ENCODE assay signal across 15 cellular contexts in genomic region chr12:123083661-123084571, GRCh38.
DNase-seq lines count a peak whose midpoint lies in the region; ATAC-seq, FAIRE-seq and TF ChIP-seq lines count a peak whose summit lies in the region.
"Had no signal": no experiment of that assay in that cellular context is flagged by ENCODE, and none has a peak within 500 bp of the region (broad histone marks: within the 10 kb centered on the region; RNA-seq: fewer than 3 reads in every experiment).

No MANE protein-coding gene starts in this region.

- H3K4me3 ChIP-seq in osteoblast (ENCODE audit: insufficient read depth, low read length) (no peak overlapping the region), testis (no peak overlapping the region)
- H3K4me3 ChIP-seq: lower lobe of right lung, skin epidermis had no signal

- H2AFZ ChIP-seq in osteoblast (ENCODE audit: low read length) = no peak overlapping the region

- H3K4me1 Mint-ChIP-seq in activated T-helper 17 cell treated with anti-CD3 and anti-CD28 coated beads, Interleukin-2, amount 50 U/mL, for 72 hours = peaks cover 4% of the 10 kb centered on the region

- no peaks in the 10 kb centered on the region for H3K27me3 ChIP-seq in osteoblast (ENCODE audit: insufficient read depth, low read length)
- no peaks in the 10 kb centered on the region for H3K27me3 ChIP-seq in testis

- no peak for TF ChIP-seq POLR2A in testis (IDR thresholded peaks at IDR 0.05)

- 48 to 53% methylated on average over 10 to 11 of the region's 11 CpGs for WGBS in testis, 2 donors

- H3K9me3 ChIP-seq in osteoblast (ENCODE audit: low read depth, low read length) (no peaks in the 10 kb centered on the region), testis (no peaks in the 10 kb centered on the region)
- H3K9me3 ChIP-seq: lower lobe of right lung had no signal

- peaks cover 7% of the 10 kb centered on the region for H3K79me2 ChIP-seq in osteoblast (ENCODE audit: insufficient read depth, low read length)

- peak; percentile 57 for ATAC-seq in GM21723 (IDR thresholded peaks at IDR 0.05; ENCODE audit: unreplicated experiment)
- ATAC-seq in activated T-helper 17 cell treated with anti-CD3 and anti-CD28 coated beads, Interleukin-2, amount 50 U/mL, for 72 hours (replicated peaks) = no peak
- ATAC-seq: lower lobe of right lung had no signal

- H3K27me3 Mint-ChIP-seq in activated T-helper 17 cell treated with anti-CD3 and anti-CD28 coated beads, Interleukin-2, amount 50 U/mL, for 72 hours = no peaks in the 10 kb centered on the region

- peak overlapping the region; percentile 54 for H3K27ac Mint-ChIP-seq in activated T-helper 17 cell treated with anti-CD3 and anti-CD28 coated beads, Interleukin-2, amount 50 U/mL, for 72 hours

- H3K9me3 Mint-ChIP-seq in activated T-helper 17 cell treated with anti-CD3 and anti-CD28 coated beads, Interleukin-2, amount 50 U/mL, for 72 hours = no peaks in the 10 kb centered on the region

- H3K4me3 Mint-ChIP-seq in activated T-helper 17 cell treated with anti-CD3 and anti-CD28 coated beads, Interleukin-2, amount 50 U/mL, for 72 hours = no peak overlapping the region

- no peak for FAIRE-seq in D721Med (lab: Jason Lieb, UNC)

- peak; percentile 35 for DNase-seq in GM10266 (ENCODE audit: extremely low spot score)
- DNase-seq in osteoblast (ENCODE audit: insufficient read length, low spot score, missing footprints) = peak; percentile 6
- no peak for DNase-seq in testis
- no peak for DNase-seq in NCI-H446 treated with DMSO at 0.1 percent for 48 hours (lab: John Stamatoyannopoulos, UW)
- no peak for DNase-seq in D721Med (ENCODE audit: insufficient read length, low spot score)
- DNase-seq: activated CD4-positive, CD25-positive, alpha-beta regulatory T cell; activated CD8-positive, alpha-beta memory T cell treated with anti-CD3 and anti-CD28 coated beads, Interleukin-2, amount 50 U/mL, for 4 hours; COR-L47; Kasumi-1; lower lobe of right lung; NCI-H2029; nucleus accumbens had no signal

- H3K36me3 Mint-ChIP-seq in activated T-helper 17 cell treated with anti-CD3 and anti-CD28 coated beads, Interleukin-2, amount 50 U/mL, for 72 hours (ENCODE audit: low read depth) = no peaks in the 10 kb centered on the region

- H4K20me1 ChIP-seq in osteoblast (ENCODE audit: insufficient read depth, low read length) = peaks cover 25% of the 10 kb centered on the region

- H3K36me3 ChIP-seq in osteoblast (ENCODE audit: insufficient read depth, low read length) = no peaks in the 10 kb centered on the region
- H3K36me3 ChIP-seq in testis (ENCODE audit: low read depth, missing control alignments) = no peaks in the 10 kb centered on the region
- H3K36me3 ChIP-seq: lower lobe of right lung had no signal

- H3K27ac ChIP-seq in osteoblast (ENCODE audit: low read depth, low read length) = no peak overlapping the region
- H3K27ac ChIP-seq in testis = no peak overlapping the region
- H3K27ac ChIP-seq: lower lobe of right lung had no signal

- no peak overlapping the region for H3K4me2 ChIP-seq in osteoblast (ENCODE audit: insufficient read depth, low read length)

- H3K4me1 ChIP-seq in osteoblast (ENCODE audit: insufficient read depth, low read length) = peaks cover 11% of the 10 kb centered on the region
- peaks cover 13% of the 10 kb centered on the region for H3K4me1 ChIP-seq in testis

- no peak for TF ChIP-seq CTCF in GM10266 (IDR thresholded peaks at IDR 0.05; ENCODE audit: control insufficient read depth, insufficient read depth, low read depth, missing control alignments)
- TF ChIP-seq CTCF in osteoblast (IDR thresholded peaks at IDR 0.05; ENCODE audit: extremely low read depth, low read depth, low read length) = no peak
- no peak for TF ChIP-seq CTCF in testis (IDR thresholded peaks at IDR 0.05)
- no peak for TF ChIP-seq CTCF in D721Med (IDR thresholded peaks at IDR 0.05; ENCODE audit: insufficient read depth, missing control alignments)

- intact Hi-C loops in testis (cut with DNase I; ENCODE audit: low total_unique reads) = no loop called here

Comparison
In these comparisons a context has a peak if more than half of its experiments do, and no peak if none do; other contexts are left out.
1. DNase-seq: peak in GM10266 (single experiment) and osteoblast (single experiment); none in testis (single experiment), NCI-H446 treated with DMSO at 0.1 percent for 48 hours (single experiment) and D721Med (single experiment).